Comparison of ENCODE assay signal across 11 cellular contexts in genomic region chr5:154118385-154118784, GRCh38.
"Had no signal": no experiment of that assay in that cellular context is flagged by ENCODE, and none has a peak within 500 bp of the region (broad histone marks: within the 10 kb centered on the region; RNA-seq: fewer than 3 reads in every experiment).

No MANE protein-coding gene starts in this region.

- H3K4me1 ChIP-seq: gastroesophageal sphincter, lower lobe of right lung, stomach, testis had no signal

- H3K4me1 Mint-ChIP-seq: activated T-helper 17 cell treated with anti-CD3 and anti-CD28 coated beads, Interleukin-2, amount 50 U/mL, for 72 hours; mesothelial cell of epicardium had no signal

- H3K9me3 ChIP-seq: gastroesophageal sphincter, lower lobe of right lung, stomach, testis had no signal

- H3K27ac ChIP-seq: gastroesophageal sphincter, lower lobe of right lung, stomach, testis had no signal

- ATAC-seq: activated CD4-positive, CD25-positive, alpha-beta regulatory T cell treated with anti-CD3 and anti-CD28 coated beads, Interleukin-2, amount 50 U/mL, for 24 hours; activated T-helper 17 cell treated with anti-CD3 and anti-CD28 coated beads, Interleukin-2, amount 50 U/mL, for 72 hours; gastroesophageal sphincter; left cardiac atrium had no signal

- H3K36me3 ChIP-seq: lower lobe of right lung, stomach had no signal

- H3K4me3 Mint-ChIP-seq: activated naive CD4-positive, alpha-beta T cell treated with anti-CD3 and anti-CD28 coated beads for 36 hours; activated T-helper 17 cell treated with anti-CD3 and anti-CD28 coated beads, Interleukin-2, amount 50 U/mL, for 72 hours; mesothelial cell of epicardium had no signal

- H3K4me3 ChIP-seq: gastroesophageal sphincter, lower lobe of right lung, stomach, testis had no signal

- H3K27ac Mint-ChIP-seq: activated naive CD4-positive, alpha-beta T cell treated with anti-CD3 and anti-CD28 coated beads for 36 hours; activated T-helper 17 cell treated with anti-CD3 and anti-CD28 coated beads, Interleukin-2, amount 50 U/mL, for 72 hours; mesothelial cell of epicardium had no signal

- DNase-seq: activated CD4-positive, alpha-beta T cell treated with anti-CD3 and anti-CD28 coated beads, Interleukin-2, amount 50 U/mL, for 1 hour; activated naive CD4-positive, alpha-beta T cell treated with anti-CD3 and anti-CD28 coated beads for 36 hours; left cardiac atrium; lower lobe of right lung; stimulated activated CD4-positive, alpha-beta T cell treated with anti-CD3 and anti-CD28 coated beads, Interleukin-1b, Interleukin-23, amount 100 ng/mL, for 48 hours; stomach; testis had no signal

- H3K9me3 Mint-ChIP-seq: activated naive CD4-positive, alpha-beta T cell treated with anti-CD3 and anti-CD28 coated beads for 36 hours had no signal

- H3K27me3 ChIP-seq: gastroesophageal sphincter, stomach, testis had no signal
